Comparison of ENCODE assay signal across 16 cellular contexts in the genomic region with DNA sequence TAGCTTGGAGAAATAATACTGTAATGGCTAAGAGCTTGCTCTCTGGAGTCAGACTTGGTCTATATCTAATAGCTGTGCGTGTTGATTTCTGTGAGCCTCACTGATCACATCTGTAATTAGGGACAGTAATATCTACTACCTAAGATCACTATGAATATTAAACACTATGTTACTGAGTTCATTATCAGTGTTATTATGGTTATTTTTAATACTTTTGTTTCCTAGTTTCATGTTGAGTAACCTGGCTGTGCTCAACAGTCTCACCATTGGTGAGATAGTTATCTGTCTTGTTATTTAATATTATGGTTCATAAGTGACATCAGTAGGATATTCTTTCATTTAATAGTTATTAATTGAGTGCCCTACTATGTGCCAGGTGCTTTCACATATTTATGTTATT. TPM values are rescaled to one million over a fixed set of nuclear protein-coding genes. Genes with fewer than 3 reads are reported as not detected.
DNase-seq lines count a peak whose midpoint lies in the region; ATAC-seq lines count a peak whose summit lies in the region.
"Had no signal": no experiment of that assay in that cellular context is flagged by ENCODE, and none has a peak within 500 bp of the region (broad histone marks: within the 10 kb centered on the region; RNA-seq: fewer than 3 reads in every experiment).

No MANE protein-coding gene starts in this region.

- H3K27ac ChIP-seq in temporal lobe (ENCODE audit: low read depth, low read length) = peak overlapping the region; percentile 96
- H3K27ac ChIP-seq: BLaER1 treated with 17β-estradiol and CSF1 and Interleukin-3, amounts not matched to agents 10 nM and 100 nM; left lung; pancreas had no signal

- no peak for DNase-seq in DMS 273 (lab: John Stamatoyannopoulos, UW; ENCODE audit: unreplicated experiment)
- no peak for DNase-seq in germinal center (ENCODE audit: low spot score)
- DNase-seq in putamen (ENCODE audit: low spot score) = no peak
- DNase-seq: activated B cell treated with CpG ODN at 0.5 μM for 24 hours; activated effector memory CD4-positive, alpha-beta T cell treated with Interleukin-2 at 50 U/mL for 16 hours; DMS79 treated with DMSO at 0.1 percent for 48 hours; KG1; left lung; pancreas; Right ventricle myocardium superior; stimulated activated naive CD4-positive, alpha-beta T cell treated with Interleukin-2 at 50 U/mL for 16 hours had no signal

- ATAC-seq in GM19023 (IDR thresholded peaks at IDR 0.05; ENCODE audit: unreplicated experiment) (peak; percentile 49), GM21723 (IDR thresholded peaks at IDR 0.05; ENCODE audit: unreplicated experiment) (peak; percentile 85), HG03378 (IDR thresholded peaks at IDR 0.05; ENCODE audit: unreplicated experiment) (peak; percentile 76)
- ATAC-seq: left lung, pancreas had no signal

RNA-seq across cellular contexts. Expression of gene CAVIN4, which starts 22.4 kb away (rescaled TPM):
- total RNA-seq in temporal lobe = 11.8 TPM
